Comparison of ENCODE assay signal across 9 cellular contexts in the genomic region with DNA sequence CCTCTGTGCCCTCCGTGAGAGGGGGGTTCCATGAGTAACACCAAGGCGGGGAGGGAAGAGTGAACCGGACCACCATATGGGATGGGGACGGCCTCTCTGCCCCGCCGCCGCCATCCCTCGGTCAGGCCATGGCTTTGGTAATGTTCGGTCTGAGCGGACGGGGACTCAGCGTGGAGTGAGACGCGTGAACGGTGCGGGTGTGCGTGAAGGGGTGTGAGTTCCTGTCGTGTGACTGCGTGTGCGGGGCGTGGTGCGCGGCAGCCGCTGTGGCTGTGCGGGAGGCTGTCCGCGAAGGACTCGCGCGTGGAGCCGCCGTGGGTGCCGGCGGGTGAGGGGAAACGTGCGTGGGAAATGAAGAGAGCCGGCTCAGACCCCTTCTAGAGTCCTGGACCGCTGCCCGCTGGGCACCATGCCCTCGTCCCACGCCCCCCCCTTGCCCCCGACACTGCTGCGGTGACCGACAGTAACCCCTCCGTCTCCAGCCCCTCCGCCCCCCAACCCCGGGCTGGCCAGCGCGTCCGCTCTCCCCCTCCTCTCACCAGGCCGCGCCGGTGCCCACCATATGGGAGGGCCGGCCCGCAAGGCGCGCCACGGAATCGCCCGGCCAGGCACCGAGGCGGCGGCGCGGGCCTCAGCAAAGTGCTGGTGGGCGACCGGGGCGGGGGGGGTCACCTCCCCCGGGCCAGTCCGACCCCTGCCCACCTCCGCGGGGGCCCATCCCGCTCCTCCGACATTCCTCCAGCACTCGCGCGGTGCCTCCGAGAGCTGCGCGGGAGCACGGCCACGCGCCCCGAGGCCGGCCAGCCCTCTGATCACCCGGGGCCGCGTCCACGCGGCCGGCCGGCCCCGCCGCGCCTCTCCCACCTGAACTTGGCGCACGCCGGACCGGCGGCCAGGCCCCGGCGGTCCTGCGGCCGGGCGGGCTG. TPM values are rescaled to one million over a fixed set of nuclear protein-coding genes. Genes with fewer than 3 reads are reported as not detected.
A peak's percentile ranks its signal among the peaks of the same experiment; 100 is the strongest.
DNase-seq lines count a peak whose midpoint lies in the region; ATAC-seq and TF ChIP-seq lines count a peak whose summit lies in the region.
"Had no signal": no experiment of that assay in that cellular context is flagged by ENCODE, and none has a peak within 500 bp of the region (broad histone marks: within the 10 kb centered on the region; RNA-seq: fewer than 3 reads in every experiment).

No MANE protein-coding gene starts in this region.

- no peaks in the 10 kb centered on the region for H3K9me3 Mint-ChIP-seq in activated T-helper 1 cell treated with anti-CD3 and anti-CD28 coated beads, Interleukin-12 subunit alpha, Interleukin-12 subunit beta, Interleukin-2, Interleukin-4 antibody, amounts not matched to agents 30 ng/mL and 10 ng/mL and 1 ng/mL, durations not matched to agents 14 hours and 24 hours and 36 hours

- peaks cover 1% of the 10 kb centered on the region for H3K36me3 Mint-ChIP-seq in activated T-helper 1 cell treated with anti-CD3 and anti-CD28 coated beads, Interleukin-12 subunit alpha, Interleukin-12 subunit beta, Interleukin-2, Interleukin-4 antibody, amounts not matched to agents 30 ng/mL and 10 ng/mL and 1 ng/mL, durations not matched to agents 14 hours and 24 hours and 36 hours (ENCODE audit: low read depth)

- peaks cover 8% of the 10 kb centered on the region for H3K4me1 Mint-ChIP-seq in activated T-helper 1 cell treated with anti-CD3 and anti-CD28 coated beads, Interleukin-12 subunit alpha, Interleukin-12 subunit beta, Interleukin-2, Interleukin-4 antibody, amounts not matched to agents 30 ng/mL and 10 ng/mL and 1 ng/mL, durations not matched to agents 14 hours and 24 hours and 36 hours (ENCODE audit: low read depth)

- H3K27me3 ChIP-seq in AG04450 (ENCODE audit: control insufficient read depth, insufficient read depth, low read length) (peaks cover 38% of the 10 kb centered on the region), heart right ventricle (peaks cover 0 to 65% (median 8%) of the 10 kb centered on the region in 7 donors)

- H3K27me3 Mint-ChIP-seq in activated T-helper 1 cell treated with anti-CD3 and anti-CD28 coated beads, Interleukin-12 subunit alpha, Interleukin-12 subunit beta, Interleukin-2, Interleukin-4 antibody, amounts not matched to agents 30 ng/mL and 10 ng/mL and 1 ng/mL, durations not matched to agents 14 hours and 24 hours and 36 hours (ENCODE audit: insufficient read depth) = peaks cover 46% of the 10 kb centered on the region

- H3K36me3 ChIP-seq in heart right ventricle = peaks cover 0 to 6% (median 0%) of the 10 kb centered on the region in 9 donors

- TF ChIP-seq CTCF in AG04450 (IDR thresholded peaks at IDR 0.05; ENCODE audit: low read depth, low read length) (no peak), heart right ventricle (IDR thresholded peaks at IDR 0.05) (no peak)

- POLR2A ChIA-PET in AG04450 (lab: Yijun Ruan, JAX) = interaction anchor here (0.5 to 1.4 kb wide), 2 partner anchors 66 to 89 kb away, joined by 3 to 5 read pairs; no protein-coding TSS in a partner anchor

- H3K27ac ChIP-seq in AG04450 (ENCODE audit: low read depth, low read length) (no peak overlapping the region), heart right ventricle (peak overlapping the region; percentile 76 to 99 (median 94))

- DNase-seq in AG04450 (ENCODE audit: low read depth, low spot score) (no peak), heart right ventricle (peak in 1 of 2 donors; percentile 68), posterior cingulate gyrus (peak in 7 of 10 donors; percentile 32 to 92 (median 62)), HuH-7.5 (ENCODE audit: low spot score) (no peak), NCI-H2081 treated with DMSO at 0.1 percent for 48 hours (lab: John Stamatoyannopoulos, UW) (no peak), NCI-H187 treated with DMSO at 0.1 percent for 48 hours (lab: John Stamatoyannopoulos, UW) (no peak)
- no peak for DNase-seq in activated T-helper 1 cell treated with anti-CD3 and anti-CD28 coated beads, Interleukin-12 subunit alpha, Interleukin-12 subunit beta, Interleukin-2, Interleukin-4 antibody, amounts not matched to agents 30 ng/mL and 10 ng/mL and 1 ng/mL, durations not matched to agents 14 hours and 24 hours and 36 hours (ENCODE audit: low spot score)

- H3K4me3 Mint-ChIP-seq in activated T-helper 1 cell treated with anti-CD3 and anti-CD28 coated beads, Interleukin-12 subunit alpha, Interleukin-12 subunit beta, Interleukin-2, Interleukin-4 antibody, amounts not matched to agents 30 ng/mL and 10 ng/mL and 1 ng/mL, durations not matched to agents 14 hours and 24 hours and 36 hours = peak overlapping the region; percentile 81

- CTCF ChIA-PET in AG04450 (lab: Charles Lee) = no interaction called here

- peaks cover 17 to 61% (median 48%) of the 10 kb centered on the region in 9 donors for H3K4me1 ChIP-seq in heart right ventricle

- intact Hi-C loops in activated T-helper 1 cell treated with anti-CD3 and anti-CD28 coated beads, Interleukin-12 subunit alpha, Interleukin-12 subunit beta, Interleukin-2, Interleukin-4 antibody, amounts not matched to agents 30 ng/mL and 10 ng/mL and 1 ng/mL, durations not matched to agents 14 hours and 24 hours and 36 hours (cut with micrococcal nuclease) = loop anchor here (1.0 to 5.0 kb wide), 4 partner anchors 120 to 366 kb away; partner anchors contain the start of genes CHCHD6 and SLC41A3
- intact Hi-C loops in heart right ventricle (cut with DNase I) (loop anchor here in 7 of 10 donors (1.0 to 10.0 kb wide), 8 partner anchors 32 to 118 kb away; partner anchors contain the start of gene ZXDC (in 1 of the 7)), posterior cingulate gyrus (cut with DNase I) (loop anchor here (1.0 to 5.0 kb wide), 4 partner anchors 32 to 119 kb away; partner anchors contain the start of gene ZXDC)

- H3K27ac Mint-ChIP-seq in activated T-helper 1 cell treated with anti-CD3 and anti-CD28 coated beads, Interleukin-12 subunit alpha, Interleukin-12 subunit beta, Interleukin-2, Interleukin-4 antibody, amounts not matched to agents 30 ng/mL and 10 ng/mL and 1 ng/mL, durations not matched to agents 14 hours and 24 hours and 36 hours = no peak overlapping the region

- ATAC-seq in GM21390 (IDR thresholded peaks at IDR 0.05; ENCODE audit: unreplicated experiment) = peak; percentile 14
- peak in 7 of 8 donors; percentile 6 to 43 (median 8) for ATAC-seq in heart right ventricle

- H3K4me3 ChIP-seq in AG04450 (ENCODE audit: low read depth, low read length) (peak overlapping the region; percentile 52), heart right ventricle (peak overlapping the region; percentile 39 to 99 (median 74))

- 0 to 1% methylated on average over 74 to 105 of the region's 105 CpGs for WGBS in heart right ventricle, 2 donors

- no peaks in the 10 kb centered on the region; the same call in 1 of the 2 replicates for H3K9me3 ChIP-seq in AG04450 (ENCODE audit: control insufficient read depth, insufficient read depth, low read length)
- peaks cover 0 to 9% (median 0%) of the 10 kb centered on the region in 11 donors for H3K9me3 ChIP-seq in heart right ventricle

RNA-seq across cellular contexts. Expression of gene KLF15, which starts 0.6 kb away (rescaled TPM):
- polyA plus RNA-seq in AG04450 (2011; rRNA removed) (0.38 and 0.53 TPM in 2 replicates), heart right ventricle (10 to 100 TPM; 30.1 to 61.3 TPM)
- 0.78 and 1.3 TPM in 2 replicates for polyA minus RNA-seq in AG04450 (2011; rRNA and poly(A)+ RNA removed)
- 0.08 and 0.22 TPM in 2 replicates for total RNA-seq in activated T-helper 1 cell treated with anti-CD3 and anti-CD28 coated beads, Interleukin-12 subunit alpha, Interleukin-12 subunit beta, Interleukin-2, Interleukin-4 antibody, amounts not matched to agents 30 ng/mL and 10 ng/mL and 1 ng/mL, durations not matched to agents 14 hours and 24 hours and 36 hours
- total RNA-seq in heart right ventricle = 10 to 100 TPM; 13.5 to 57.1 (median 27.1) TPM

RNA-seq across cellular contexts. Expression of gene CFAP100, which starts 38.1 kb away (rescaled TPM):
- polyA plus RNA-seq in AG04450 (2011; rRNA removed) (not detected in 2 replicates), heart right ventricle (not detected)
- not detected in 2 replicates for polyA minus RNA-seq in AG04450 (2011; rRNA and poly(A)+ RNA removed)
- total RNA-seq in activated T-helper 1 cell treated with anti-CD3 and anti-CD28 coated beads, Interleukin-12 subunit alpha, Interleukin-12 subunit beta, Interleukin-2, Interleukin-4 antibody, amounts not matched to agents 30 ng/mL and 10 ng/mL and 1 ng/mL, durations not matched to agents 14 hours and 24 hours and 36 hours = not detected in 2 replicates
- total RNA-seq in heart right ventricle = not detected
- total RNA-seq: lung microvascular endothelial cell had no signal

Comparison
In these comparisons a context has a peak if more than half of its experiments do, and no peak if none do; other contexts are left out.
1. DNase-seq: peak in posterior cingulate gyrus (7 of 10); none in AG04450 (single experiment), activated T-helper 1 cell treated with anti-CD3 and anti-CD28 coated beads, Interleukin-12 subunit alpha, Interleukin-12 subunit beta, Interleukin-2, Interleukin-4 antibody, amounts not matched to agents 30 ng/mL and 10 ng/mL and 1 ng/mL, durations not matched to agents 14 hours and 24 hours and 36 hours (single experiment), HuH-7.5 (single experiment), NCI-H2081 treated with DMSO at 0.1 percent for 48 hours (single experiment) and NCI-H187 treated with DMSO at 0.1 percent for 48 hours (single experiment).
2. RNA of gene KLF15, which starts 0.6 kb away (total RNA-seq): 13.5 to 57.1 TPM in heart right ventricle; 0.08 to 0.22 TPM in activated T-helper 1 cell treated with anti-CD3 and anti-CD28 coated beads, Interleukin-12 subunit alpha, Interleukin-12 subunit beta, Interleukin-2, Interleukin-4 antibody, amounts not matched to agents 30 ng/mL and 10 ng/mL and 1 ng/mL, durations not matched to agents 14 hours and 24 hours and 36 hours; every median in the first group is over 10 times any median in the second.